20 cellular contexts compared by ENCODE assay signal in the genomic region with DNA sequence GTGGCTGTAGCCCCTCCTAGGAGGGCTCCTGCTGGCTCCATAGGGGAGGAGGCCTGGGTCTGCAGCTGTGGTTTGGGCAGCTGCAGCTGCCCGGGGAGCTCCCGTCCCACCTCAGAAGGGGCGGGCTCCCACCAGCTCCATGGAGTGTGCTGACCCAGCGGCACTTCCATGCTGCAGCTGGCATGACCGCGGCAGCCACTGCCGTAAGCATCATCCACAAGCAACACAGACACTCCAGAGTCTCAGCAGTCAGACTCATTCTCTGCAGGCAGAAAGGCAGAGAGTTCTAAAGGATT.
DNase-seq lines count a peak whose midpoint lies in the region; ATAC-seq and TF ChIP-seq lines count a peak whose summit lies in the region.
"Had no signal": no experiment of that assay in that cellular context is flagged by ENCODE, and none has a peak within 500 bp of the region (broad histone marks: within the 10 kb centered on the region; RNA-seq: fewer than 3 reads in every experiment).

No MANE protein-coding gene starts in this region.

- WGBS in endodermal cell (ENCODE audit: insufficient coverage in 1 of 2, insufficient read length in 1 of 2), 2 experiments, result 95 to 96% methylated on average over 3 to 7 of the region's 7 CpGs

- no peaks in the 10 kb centered on the region for H3K36me3 ChIP-seq in HUES6 (ENCODE audit: control insufficient read depth, insufficient read depth, low read length)
- H3K36me3 ChIP-seq in endodermal cell (ENCODE audit: control insufficient read depth, insufficient read depth, low read length), result no peaks in the 10 kb centered on the region
- H3K36me3 ChIP-seq: BE2C, Peyer's patch had no signal

- H3K4me3 Mint-ChIP-seq in endodermal cell (peak overlapping the region; percentile 66), progenitor cell of endocrine pancreas (ENCODE audit: low read depth) (peak overlapping the region; percentile 56)
- H3K4me3 Mint-ChIP-seq: CD4-positive, CD25-positive, alpha-beta regulatory T cell had no signal

- H3K27me3 Mint-ChIP-seq in endodermal cell (ENCODE audit: insufficient read depth), result no peaks in the 10 kb centered on the region
- H3K27me3 Mint-ChIP-seq in progenitor cell of endocrine pancreas, result peaks cover 5% of the 10 kb centered on the region

- peak; percentile 16 for DNase-seq in NCI-H2107 treated with DMSO at 0.1 percent for 48 hours (lab: John Stamatoyannopoulos, UW; ENCODE audit: unreplicated experiment)
- no peak for DNase-seq in NCI-H2107 (lab: John Stamatoyannopoulos, UW)
- no peak for DNase-seq in endodermal cell
- DNase-seq in progenitor cell of endocrine pancreas (ENCODE audit: low spot score, unreplicated experiment), result no peak
- DNase-seq in cerebellum (ENCODE audit: low spot score), result no peak
- DNase-seq in T-helper 2 cell, result no peak
- DNase-seq in left colon, result no peak
- DNase-seq: BE2C; CD4-positive, CD25-positive, alpha-beta regulatory T cell; COR-L47; DMS 273 treated with DMSO at 0.1 percent for 48 hours; EL; KG1; NCI-H1694; NCI-H2081 treated with DMSO at 0.1 percent for 48 hours; NCI-H524 treated with DMSO at 0.1 percent for 48 hours; Peyer's patch had no signal

- H3K4me1 Mint-ChIP-seq in endodermal cell, result no peaks in the 10 kb centered on the region
- H3K4me1 Mint-ChIP-seq in progenitor cell of endocrine pancreas (ENCODE audit: low read depth), result no peaks in the 10 kb centered on the region
- H3K4me1 Mint-ChIP-seq: CD4-positive, CD25-positive, alpha-beta regulatory T cell had no signal

- H3K9ac ChIP-seq in HUES6 (ENCODE audit: low read length) (peak overlapping the region; percentile 13), endodermal cell (ENCODE audit: extremely low read depth, low read length, poor library complexity, severe bottlenecking) (no peak overlapping the region)

- TF ChIP-seq CTCF in endodermal cell (conservative IDR thresholded peaks at IDR 0.05) (no peak), progenitor cell of endocrine pancreas (IDR thresholded peaks at IDR 0.05; ENCODE audit: unreplicated experiment) (no peak)

- H3K4me3 ChIP-seq in HUES6 (ENCODE audit: low read depth, low read length), result peak overlapping the region; percentile 49
- no peak overlapping the region for H3K4me3 ChIP-seq in endodermal cell (ENCODE audit: low read length)
- H3K4me3 ChIP-seq: Peyer's patch, SK-N-MC had no signal

- H3K9me3 Mint-ChIP-seq in endodermal cell, result no peaks in the 10 kb centered on the region
- no peaks in the 10 kb centered on the region for H3K9me3 Mint-ChIP-seq in progenitor cell of endocrine pancreas (ENCODE audit: low read depth)

- H3K36me3 Mint-ChIP-seq in endodermal cell (ENCODE audit: low read depth), result no peaks in the 10 kb centered on the region
- no peaks in the 10 kb centered on the region for H3K36me3 Mint-ChIP-seq in progenitor cell of endocrine pancreas (ENCODE audit: insufficient read depth)
- H3K36me3 Mint-ChIP-seq: CD4-positive, CD25-positive, alpha-beta regulatory T cell had no signal

- H3K4me1 ChIP-seq in HUES6 (ENCODE audit: control insufficient read depth, insufficient read depth, low read length), result no peaks in the 10 kb centered on the region
- H3K4me1 ChIP-seq in endodermal cell (ENCODE audit: control insufficient read depth, insufficient read depth, low read length), result no peaks in the 10 kb centered on the region
- H3K4me1 ChIP-seq: BE2C, Peyer's patch had no signal

- H3K27me3 ChIP-seq in HUES6 (ENCODE audit: control insufficient read depth, insufficient read depth, low read length) (no peaks in the 10 kb centered on the region), endodermal cell (ENCODE audit: control insufficient read depth, insufficient read depth, low read length, poor library complexity, severe bottlenecking) (no peaks in the 10 kb centered on the region)
- H3K27me3 ChIP-seq: BE2C, Peyer's patch had no signal

- ATAC-seq in left colon, result no peak
- ATAC-seq: Right ventricle myocardium inferior had no signal

- intact Hi-C loops in left colon (cut with DNase I, micrococcal nuclease), result no loop called here

- no peak overlapping the region for H3K27ac Mint-ChIP-seq in endodermal cell
- H3K27ac Mint-ChIP-seq in progenitor cell of endocrine pancreas, result no peak overlapping the region
- H3K27ac Mint-ChIP-seq: CD4-positive, CD25-positive, alpha-beta regulatory T cell had no signal

- H3K27ac ChIP-seq in HUES6 (ENCODE audit: low read depth, low read length) (no peak overlapping the region), endodermal cell (ENCODE audit: low read depth, low read length) (no peak overlapping the region)
- H3K27ac ChIP-seq: Peyer's patch, SK-N-MC had no signal

- H3K9me3 ChIP-seq in HUES6 (ENCODE audit: control insufficient read depth, insufficient read depth, low read depth, low read length) (no peaks in the 10 kb centered on the region), endodermal cell (ENCODE audit: control insufficient read depth, low read length) (no peaks in the 10 kb centered on the region)
- H3K9me3 ChIP-seq: BE2C, Peyer's patch had no signal
